In genomic region chrX:1491851-1492349, GRCh38 we compare ENCODE assay signal across 7 cellular contexts.
DNase-seq lines count a peak whose midpoint lies in the region; ATAC-seq and TF ChIP-seq lines count a peak whose summit lies in the region.

No MANE protein-coding gene starts in this region.

- H3K27me3 ChIP-seq in brain microvascular endothelial cell (replicated peaks), result no peaks in the 10 kb centered on the region

- ATAC-seq in GM18858 (IDR thresholded peaks at IDR 0.05; ENCODE audit: unreplicated experiment), result peak; percentile 58

- in situ Hi-C loops in brain microvascular endothelial cell (cut with HindIII; ENCODE audit: low pct_ligation_motif_present, low sequenced_read_pairs), result no loop called here

- no peak for TF ChIP-seq CTCF in brain microvascular endothelial cell (IDR thresholded peaks at IDR 0.05; ENCODE audit: low read depth, low read length, missing control alignments)

- no peaks in the 10 kb centered on the region for H3K36me3 ChIP-seq in brain microvascular endothelial cell (replicated peaks)

- DNase-seq in HCEC 1CT (peak; percentile 17), NAMALWA (ENCODE audit: low spot score) (peak; percentile 90), brain microvascular endothelial cell (peak; percentile 12), HuH-7 (ENCODE audit: low spot score) (no peak), DMS 273 (lab: John Stamatoyannopoulos, UW; ENCODE audit: unreplicated experiment) (no peak)
- peak; percentile 37 for DNase-seq in stimulated activated CD8-positive, alpha-beta memory T cell treated with anti-CD3 and anti-CD28 coated beads, Interleukin-4, amount 100 ng/mL, for 24 hours (ENCODE audit: low read depth)

- H3K4me3 ChIP-seq in brain microvascular endothelial cell (ENCODE audit: low read depth, low read length), result no peak overlapping the region

- H3K27ac ChIP-seq in brain microvascular endothelial cell, result no peak overlapping the region

Comparison
In these comparisons a context has a peak if more than half of its experiments do, and no peak if none do; other contexts are left out.
1. DNase-seq: peak in HCEC 1CT (single experiment), NAMALWA (single experiment), brain microvascular endothelial cell (single experiment) and stimulated activated CD8-positive, alpha-beta memory T cell treated with anti-CD3 and anti-CD28 coated beads, Interleukin-4, amount 100 ng/mL, for 24 hours (single experiment); none in HuH-7 (single experiment) and DMS 273 (single experiment).